Comparison of ENCODE assay signal across 8 cellular contexts in genomic region chr12:109387425-109388166, GRCh38. TPM values are rescaled to one million over a fixed set of nuclear protein-coding genes. Genes with fewer than 3 reads are reported as not detected.
A peak's percentile ranks its signal among the peaks of the same experiment; 100 is the strongest.
DNase-seq lines count a peak whose midpoint lies in the region; ATAC-seq and TF ChIP-seq lines count a peak whose summit lies in the region.

No MANE protein-coding gene starts in this region.

- H3K36me3 Mint-ChIP-seq in chondrocyte (ENCODE audit: low read depth) (no peaks in the 10 kb centered on the region), nephron (ENCODE audit: low read depth) (no peaks in the 10 kb centered on the region)
- H3K36me3 Mint-ChIP-seq in naive thymus-derived CD4-positive, alpha-beta T cell, result peaks cover 0 to 4% (median 0%) of the 10 kb centered on the region in 5 donors

- POLR2A ChIA-PET in naive thymus-derived CD4-positive, alpha-beta T cell (lab: Charles Lee), result no interaction called here

- H3K4me3 Mint-ChIP-seq in chondrocyte (ENCODE audit: unreplicated experiment) (no peak overlapping the region), nephron (no peak overlapping the region)
- H3K4me3 Mint-ChIP-seq in naive thymus-derived CD4-positive, alpha-beta T cell, result no peak overlapping the region

- no peaks in the 10 kb centered on the region for H3K4me1 ChIP-seq in naive thymus-derived CD4-positive, alpha-beta T cell (ENCODE audit: control insufficient read depth in 2 of 2, insufficient read depth in 2 of 2, low read length in 2 of 2)

- H3K27me3 Mint-ChIP-seq in chondrocyte (ENCODE audit: low read depth) (peaks cover 28% of the 10 kb centered on the region), nephron (ENCODE audit: low read depth) (peaks cover 14% of the 10 kb centered on the region)
- peaks cover 41 to 59% (median 55%) of the 10 kb centered on the region in 5 donors for H3K27me3 Mint-ChIP-seq in naive thymus-derived CD4-positive, alpha-beta T cell

- H3K27ac ChIP-seq in naive thymus-derived CD4-positive, alpha-beta T cell (ENCODE audit: low read depth, low read length), result no peak overlapping the region

- H3K27me3 ChIP-seq in naive thymus-derived CD4-positive, alpha-beta T cell (ENCODE audit: control insufficient read depth in 2 of 2, insufficient read depth in 2 of 2, low read length in 2 of 2), result no peaks in the 10 kb centered on the region

- ATAC-seq in naive thymus-derived CD4-positive, alpha-beta T cell, result no peak
- no peak for ATAC-seq in HG02885 (IDR thresholded peaks at IDR 0.05; ENCODE audit: poor library complexity, unreplicated experiment)

- TF ChIP-seq CTCF in GM13976 (IDR thresholded peaks at IDR 0.05; ENCODE audit: borderline replicate concordance, control extremely low read depth, extremely low read depth, insufficient read depth, missing control alignments), result peak; percentile 34
- peak; percentile 76 for TF ChIP-seq CTCF in chondrocyte (IDR thresholded peaks at IDR 0.05)
- TF ChIP-seq CTCF in nephron (IDR thresholded peaks at IDR 0.05; ENCODE audit: unreplicated experiment in 3 of 3), result peak; percentile 34 to 54 (median 43)

- H3K36me3 ChIP-seq in naive thymus-derived CD4-positive, alpha-beta T cell (ENCODE audit: control insufficient read depth in 2 of 3, insufficient read depth in 3 of 3, low read length in 3 of 3), result no peaks in the 10 kb centered on the region

- H3K4me3 ChIP-seq in naive thymus-derived CD4-positive, alpha-beta T cell (ENCODE audit: low read length), result no peak overlapping the region

- no peaks in the 10 kb centered on the region for H3K9me3 ChIP-seq in naive thymus-derived CD4-positive, alpha-beta T cell (ENCODE audit: control insufficient read depth in 2 of 3, low read length in 3 of 3)

- H3K27ac Mint-ChIP-seq in chondrocyte (ENCODE audit: unreplicated experiment), result no peak overlapping the region
- no peak overlapping the region for H3K27ac Mint-ChIP-seq in nephron
- H3K27ac Mint-ChIP-seq in naive thymus-derived CD4-positive, alpha-beta T cell, result no peak overlapping the region

- intact Hi-C loops in naive thymus-derived CD4-positive, alpha-beta T cell (cut with micrococcal nuclease), result loop anchor here in 1 of 2 donors (10.0 kb wide), 1 partner anchor 723 kb away; no protein-coding TSS in a partner anchor

- H3K4me1 Mint-ChIP-seq in chondrocyte (ENCODE audit: low read depth) (peaks cover 9% of the 10 kb centered on the region), nephron (peaks cover 16% of the 10 kb centered on the region)
- no peaks in the 10 kb centered on the region for H3K4me1 Mint-ChIP-seq in naive thymus-derived CD4-positive, alpha-beta T cell

- DNase-seq in ACHN, result peak; percentile 70
- DNase-seq in GM13976 (ENCODE audit: low spot score), result peak; percentile 32
- DNase-seq in NCI-H748 (lab: John Stamatoyannopoulos, UW; ENCODE audit: unreplicated experiment), result peak; percentile 70
- no peak for DNase-seq in chondrocyte (ENCODE audit: low spot score)
- DNase-seq in naive thymus-derived CD4-positive, alpha-beta T cell, result no peak
- no peak for DNase-seq in effector CD4-positive, alpha-beta T cell

- in situ Hi-C loops in ACHN (cut with HindIII; ENCODE audit: low pct_ligation_motif_present, low pct_unique_long_range_greater_than_20kb, low sequenced_read_pairs), result no loop called here
- in situ Hi-C loops in GM13976 (cut with MboI; ENCODE audit: low sequenced_read_pairs, unreplicated experiment), result no loop called here

- peaks cover 10% of the 10 kb centered on the region for H3K9me3 Mint-ChIP-seq in chondrocyte (ENCODE audit: low read depth)
- no peaks in the 10 kb centered on the region for H3K9me3 Mint-ChIP-seq in nephron
- H3K9me3 Mint-ChIP-seq in naive thymus-derived CD4-positive, alpha-beta T cell, result peaks cover 0 to 21% (median 4%) of the 10 kb centered on the region in 11 donors

- CTCF ChIA-PET in naive thymus-derived CD4-positive, alpha-beta T cell (lab: Charles Lee), result interaction anchor here (1.3 kb wide), 1 partner anchor 8 kb away, joined by 5 read pairs; no protein-coding TSS in a partner anchor

RNA-seq across cellular contexts. Expression of gene MYO1H, which starts 39.9 kb away (rescaled TPM):
- total RNA-seq in chondrocyte, result not detected in 3 replicates
- total RNA-seq in naive thymus-derived CD4-positive, alpha-beta T cell, result under 1 TPM in 1 of 5 experiments, not detected in 4; 0.49 TPM
- not detected for polyA plus RNA-seq in naive thymus-derived CD4-positive, alpha-beta T cell

Comparison
In these comparisons a context has a peak if more than half of its experiments do, and no peak if none do; other contexts are left out.
1. DNase-seq: peak in ACHN (single experiment), GM13976 (single experiment) and NCI-H748 (single experiment); none in chondrocyte (single experiment), naive thymus-derived CD4-positive, alpha-beta T cell (0 of 9) and effector CD4-positive, alpha-beta T cell (single experiment).
2. Peak in every context shown above with its lines, with median percentiles within 50 percentile points of each other: CTCF ChIP-seq.